Comparison of ENCODE assay signal across 7 cellular contexts in genomic region chr3:143081844-143082778, GRCh38. TPM values are rescaled to one million over a fixed set of nuclear protein-coding genes. Genes with fewer than 3 reads are reported as not detected.
DNase-seq lines count a peak whose midpoint lies in the region; ATAC-seq, FAIRE-seq and TF ChIP-seq lines count a peak whose summit lies in the region.

No MANE protein-coding gene starts in this region.

- H3K27me3 ChIP-seq in heart right ventricle, result no peaks in the 10 kb centered on the region

- peaks cover 1% of the 10 kb centered on the region for H3K27me3 Mint-ChIP-seq in memory B cell

- H3K4me1 ChIP-seq in heart right ventricle (peaks cover 0 to 8% (median 0%) of the 10 kb centered on the region in 9 donors), kidney (ENCODE audit: control insufficient read depth in 1 of 2, insufficient read depth in 1 of 2, low read depth in 1 of 2, low read length in 2 of 2) (no peaks in the 10 kb centered on the region)

- no peak for TF ChIP-seq CTCF in heart right ventricle (IDR thresholded peaks at IDR 0.05)
- no peak for TF ChIP-seq CTCF in kidney (IDR thresholded peaks at IDR 0.05; ENCODE audit: borderline replicate concordance, extremely low read depth, insufficient read depth)

- H3K4me1 Mint-ChIP-seq in memory B cell, result peaks cover 20% of the 10 kb centered on the region

- peak in 1 of 2 donors; percentile 18 for DNase-seq in memory B cell (ENCODE audit: low spot score in 2 of 2)
- no peak for DNase-seq in NCI-H226
- no peak for DNase-seq in heart right ventricle
- DNase-seq in kidney, result no peak

- H3K27ac ChIP-seq in heart right ventricle, result peak overlapping the region in 1 of 10 donors; percentile 9
- no peak overlapping the region for H3K27ac ChIP-seq in kidney (ENCODE audit: low read depth in 2 of 2, low read length in 2 of 2)

- no peak overlapping the region for H3K9ac ChIP-seq in kidney (ENCODE audit: low read length in 2 of 2)

- H3K27ac Mint-ChIP-seq in memory B cell, result peak overlapping the region; percentile 86

- no peaks in the 10 kb centered on the region for H3K36me3 ChIP-seq in heart right ventricle
- H3K36me3 ChIP-seq in kidney (ENCODE audit: control insufficient read depth in 1 of 2, insufficient read depth in 2 of 2, low read length in 2 of 2), result no peaks in the 10 kb centered on the region

- H3K4me3 Mint-ChIP-seq in memory B cell, result peak overlapping the region; percentile 79

- no peaks in the 10 kb centered on the region for H3K9me3 Mint-ChIP-seq in memory B cell

- H3K9me3 ChIP-seq in heart right ventricle (no peaks in the 10 kb centered on the region), kidney (ENCODE audit: control insufficient read depth in 1 of 2, low read length in 2 of 2) (no peaks in the 10 kb centered on the region)

- peak; percentile 85 for ATAC-seq in GM18867 (IDR thresholded peaks at IDR 0.05; ENCODE audit: unreplicated experiment)
- ATAC-seq in GM21717 (IDR thresholded peaks at IDR 0.05; ENCODE audit: unreplicated experiment), result peak; percentile 84
- peak; percentile 76 for ATAC-seq in HG03575 (IDR thresholded peaks at IDR 0.05; ENCODE audit: extremely low read depth, insufficient number of reproducible peaks, low FRiP score, unreplicated experiment)
- ATAC-seq in memory B cell (ENCODE audit: low read depth), result peak; percentile 87
- ATAC-seq in heart right ventricle, result no peak

- no peak overlapping the region for H3K4me3 ChIP-seq in heart right ventricle
- H3K4me3 ChIP-seq in kidney (ENCODE audit: low read length in 2 of 2), result no peak overlapping the region

- no peaks in the 10 kb centered on the region for H3K36me3 Mint-ChIP-seq in memory B cell

- intact Hi-C loops in heart right ventricle (cut with DNase I), result no loop called here
- intact Hi-C loops in kidney (cut with DNase I), result no loop called here

- WGBS in heart right ventricle, 2 donors, result 81 to 83% methylated on average over 19 of the region's 19 CpGs

- FAIRE-seq in kidney (lab: Jason Lieb, UNC), result no peak

RNA-seq across cellular contexts. Expression of gene CHST2, which starts 37.5 kb away (rescaled TPM):
- total RNA-seq in heart right ventricle, result 1 to 10 TPM in 9 of 10 donors, under 1 TPM in 1; 0.89 to 7.0 (median 1.7) TPM
- polyA plus RNA-seq in heart right ventricle, result 1 to 10 TPM in 1 of 2 donors, under 1 TPM in 1; 0.44 to 2.8 TPM
- 6.0 TPM for total RNA-seq in kidney
- 4.4 TPM for polyA plus RNA-seq in kidney (ENCODE audit: insufficient read depth, low read depth, low replicate concordance)

Comparison
In these comparisons a context has a peak if more than half of its experiments do, and no peak if none do; other contexts are left out.
1. ATAC-seq: peak in GM18867 (single experiment), GM21717 (single experiment), HG03575 (single experiment) and memory B cell (single experiment); none in heart right ventricle (0 of 8).